In genomic region chr17:29389994-29390855, GRCh38 we compare ENCODE assay signal across 8 cellular contexts. TPM values are rescaled to one million over a fixed set of nuclear protein-coding genes. Genes with fewer than 3 reads are reported as not detected.
DNase-seq lines count a peak whose midpoint lies in the region; ATAC-seq and TF ChIP-seq lines count a peak whose summit lies in the region.

Gene TAOK1 (plus strand): TSS chr17:29390363. CDS start chr17:29451549, 61,186 bp downstream.

- RAD21 ChIA-PET in HCT116 (lab: Charles Lee; ENCODE audit: low non-redundant PET in 1 of 2, low total read pairs in 2 of 2, uncharacterized antibody in 2 of 2, unreplicated experiment in 2 of 2): no interaction called here

- BruUV-seq in HCT116 (replicated peaks; lab: Mats Ljungman, UMichigan): no TSS peak

- WGBS in stomach, 5 donors: 0 to 1% (median 1%) methylated on average over 28 to 88 of the region's 88 CpGs

- ATAC-seq in HCT116: peak; percentile 95

- TF ChIP-seq RAD21 in HCT116 (IDR thresholded peaks at IDR 0.05; ENCODE audit: low read depth): no peak

- no peak for TF ChIP-seq CTCF in HCT116 (IDR thresholded peaks at IDR 0.05 in 2 of 3, conservative IDR thresholded peaks at IDR 0.05 in 1 of 3; ENCODE audit: borderline replicate concordance in 1 of 3, insufficient read depth in 1 of 3, low read depth in 2 of 3, low read length in 2 of 3)
- TF ChIP-seq CTCF in foreskin fibroblast (IDR thresholded peaks at IDR 0.05; ENCODE audit: low read depth, low read length): no peak
- no peak for TF ChIP-seq CTCF in neural crest cell (conservative IDR thresholded peaks at IDR 0.05)
- no peak for TF ChIP-seq CTCF in stomach (IDR thresholded peaks at IDR 0.05)

- DNase-seq in G401 (ENCODE audit: low spot score): peak; percentile 98
- DNase-seq in HCT116 (ENCODE audit: low read depth, low spot score): peak; percentile 94
- peak; percentile 98 for DNase-seq in NAMALWA (ENCODE audit: low spot score)
- DNase-seq in SK-MEL-5 (ENCODE audit: low read depth, low spot score): peak; percentile 97
- DNase-seq in activated naive CD4-positive, alpha-beta T cell (lab: John Stamatoyannopoulos, UW): peak; percentile 91 to 94 (median 92)
- DNase-seq in foreskin fibroblast: peak; percentile 99 to 100
- peak; percentile 100 for DNase-seq in neural crest cell (ENCODE audit: low read depth, low spot score)
- peak; percentile 100 for DNase-seq in stomach

- H4K20me1 ChIP-seq in HCT116 (ENCODE audit: insufficient read depth): no peaks in the 10 kb centered on the region

- no peaks in the 10 kb centered on the region for H3K27me3 Mint-ChIP-seq in neural crest cell (ENCODE audit: low read depth)

- no peaks in the 10 kb centered on the region for H3K9me3 ChIP-seq in HCT116 (ENCODE audit: control insufficient read depth in 1 of 2, insufficient read depth in 1 of 2, low read depth in 1 of 2, low read length in 2 of 2)
- no peaks in the 10 kb centered on the region for H3K9me3 ChIP-seq in stomach

- intact Hi-C loops in HCT116 (cut with micrococcal nuclease): no loop called here
- intact Hi-C loops in stomach (cut with DNase I; ENCODE audit: low total_unique reads): no loop called here

- H3K27ac ChIP-seq in HCT116 (ENCODE audit: low read depth, low read length): peak within 1 kb of the TSS; percentile 91
- H3K27ac ChIP-seq in stomach: peak within 1 kb of the TSS; percentile 97 to 99 (median 99)

- TF ChIP-seq POLR2A in HCT116 (IDR thresholded peaks at IDR 0.05; ENCODE audit: borderline replicate concordance, extremely low read depth, insufficient read depth, insufficient read length) (peak; percentile 90), stomach (IDR thresholded peaks at IDR 0.05) (peak in 2 of 4 donors; percentile 84 to 91)

- peak within 1 kb of the TSS; percentile 90 for H3K4me2 ChIP-seq in HCT116 (ENCODE audit: low read length)

- peak within 1 kb of the TSS; percentile 99 for H3K4me3 Mint-ChIP-seq in neural crest cell

- no peaks in the 10 kb centered on the region for H3K36me3 Mint-ChIP-seq in neural crest cell (ENCODE audit: low read depth)

- peak within 1 kb of the TSS; percentile 89 for H3K9ac ChIP-seq in HCT116 (ENCODE audit: low read length)

- H3K27ac Mint-ChIP-seq in neural crest cell (ENCODE audit: unreplicated experiment): peak within 1 kb of the TSS; percentile 98

- CTCF ChIA-PET in HCT116 (lab: Charles Lee): interaction anchor here (1.6 kb wide), 1 partner anchor 20 kb away, joined by 6 read pairs; no protein-coding TSS in a partner anchor

- H3K27me3 ChIP-seq in HCT116 (ENCODE audit: insufficient read depth, low read length) (no peaks in the 10 kb centered on the region), stomach (no peaks in the 10 kb centered on the region)

- H3K9me2 ChIP-seq in HCT116 (ENCODE audit: insufficient read depth): no peaks in the 10 kb centered on the region

- no peak for TF ChIP-seq EP300 in stomach (IDR thresholded peaks at IDR 0.05)

- in situ Hi-C loops in G401 (cut with HindIII; ENCODE audit: low sequenced_read_pairs) (loop anchor here (10.0 kb wide), 1 partner anchor 85 kb away; no protein-coding TSS in a partner anchor), SK-MEL-5 (cut with HindIII; ENCODE audit: low pct_unique_long_range_greater_than_20kb, low sequenced_read_pairs) (no loop called here)

- H3K4me3 ChIP-seq in HCT116 (replicated peaks in 1 of 2; ENCODE audit: low read depth in 1 of 2, low read length in 2 of 2) (peak within 1 kb of the TSS; percentile 73 to 79), foreskin fibroblast (ENCODE audit: low read depth in 1 of 2, low read length in 2 of 2) (peak within 1 kb of the TSS; percentile 94 to 96), stomach (peak within 1 kb of the TSS; percentile 94 to 100 (median 96))

- no peaks in the 10 kb centered on the region for H3K9me3 Mint-ChIP-seq in neural crest cell

- POLR2A ChIA-PET in HCT116 (lab: Charles Lee): interaction anchor here (0.6 to 1.4 kb wide), 5 partner anchors 9 to 23 kb away, joined by 3 to 5 read pairs (median 3); no protein-coding TSS in a partner anchor

- H3K4me1 Mint-ChIP-seq in neural crest cell: peaks cover 39% of the 10 kb centered on the region

- H2AFZ ChIP-seq in HCT116 (ENCODE audit: low read depth, low read length, poor library complexity, severe bottlenecking): no peak within 1 kb of the TSS

- H3K79me2 ChIP-seq in HCT116 (ENCODE audit: insufficient read depth, low read length): peaks cover 44% of the 10 kb centered on the region

- H3K4me1 ChIP-seq in HCT116 (ENCODE audit: control insufficient read depth in 1 of 2, insufficient read depth in 2 of 2, low read length in 2 of 2) (peaks cover 5 to 9% of the 10 kb centered on the region in 2 experiments; a peak in 3 of 4 replicates), stomach (peaks cover 23 to 46% (median 34%) of the 10 kb centered on the region in 4 donors)

- H3K36me3 ChIP-seq in HCT116 (ENCODE audit: control insufficient read depth in 1 of 2, insufficient read depth in 2 of 2, low read length in 2 of 2) (no peaks in the 10 kb centered on the region), stomach (no peaks in the 10 kb centered on the region)

TF ChIP-seq in HCT116, 20 proteins besides CTCF, POLR2A, EP300 and RAD21 (continues in another document):
- TF ChIP-seq ZFX (IDR thresholded peaks at IDR 0.05) (peak; percentile 95), SP1 (IDR thresholded peaks at IDR 0.05; ENCODE audit: low read depth) (peak; percentile 49; the same call in 1 of the 2 replicates), CEBPB (IDR thresholded peaks at IDR 0.05; ENCODE audit: low read depth) (no peak), SIN3A (IDR thresholded peaks at IDR 0.05; ENCODE audit: low read depth) (peak; percentile 94), ELF1 (IDR thresholded peaks at IDR 0.05; ENCODE audit: borderline replicate concordance, low read depth) (no peak), FOSL1 (IDR thresholded peaks at IDR 0.05; ENCODE audit: low read depth) (no peak), ZNF274 (IDR thresholded peaks at IDR 0.05; ENCODE audit: low read depth, low read length) (no peak), YY1 (IDR thresholded peaks at IDR 0.05; ENCODE audit: extremely low read depth, insufficient replicate concordance, low read depth, low read length) (peak; percentile 56), TCF7L2 (IDR thresholded peaks at IDR 0.05; ENCODE audit: borderline replicate concordance, extremely low read depth, insufficient read depth, insufficient read length) (peak; percentile 34), ZBTB33 (IDR thresholded peaks at IDR 0.05; ENCODE audit: extremely low read depth, insufficient replicate concordance, low read length) (peak; percentile 98), EZH2phosphoT487 (IDR thresholded peaks at IDR 0.05; ENCODE audit: borderline replicate concordance) (no peak), ATF3 (IDR thresholded peaks at IDR 0.05) (no peak), POLR2AphosphoS5 (IDR thresholded peaks at IDR 0.05; ENCODE audit: low read depth, low read length) (peak; percentile 93)
- TF ChIP-seq, protein P1, sequence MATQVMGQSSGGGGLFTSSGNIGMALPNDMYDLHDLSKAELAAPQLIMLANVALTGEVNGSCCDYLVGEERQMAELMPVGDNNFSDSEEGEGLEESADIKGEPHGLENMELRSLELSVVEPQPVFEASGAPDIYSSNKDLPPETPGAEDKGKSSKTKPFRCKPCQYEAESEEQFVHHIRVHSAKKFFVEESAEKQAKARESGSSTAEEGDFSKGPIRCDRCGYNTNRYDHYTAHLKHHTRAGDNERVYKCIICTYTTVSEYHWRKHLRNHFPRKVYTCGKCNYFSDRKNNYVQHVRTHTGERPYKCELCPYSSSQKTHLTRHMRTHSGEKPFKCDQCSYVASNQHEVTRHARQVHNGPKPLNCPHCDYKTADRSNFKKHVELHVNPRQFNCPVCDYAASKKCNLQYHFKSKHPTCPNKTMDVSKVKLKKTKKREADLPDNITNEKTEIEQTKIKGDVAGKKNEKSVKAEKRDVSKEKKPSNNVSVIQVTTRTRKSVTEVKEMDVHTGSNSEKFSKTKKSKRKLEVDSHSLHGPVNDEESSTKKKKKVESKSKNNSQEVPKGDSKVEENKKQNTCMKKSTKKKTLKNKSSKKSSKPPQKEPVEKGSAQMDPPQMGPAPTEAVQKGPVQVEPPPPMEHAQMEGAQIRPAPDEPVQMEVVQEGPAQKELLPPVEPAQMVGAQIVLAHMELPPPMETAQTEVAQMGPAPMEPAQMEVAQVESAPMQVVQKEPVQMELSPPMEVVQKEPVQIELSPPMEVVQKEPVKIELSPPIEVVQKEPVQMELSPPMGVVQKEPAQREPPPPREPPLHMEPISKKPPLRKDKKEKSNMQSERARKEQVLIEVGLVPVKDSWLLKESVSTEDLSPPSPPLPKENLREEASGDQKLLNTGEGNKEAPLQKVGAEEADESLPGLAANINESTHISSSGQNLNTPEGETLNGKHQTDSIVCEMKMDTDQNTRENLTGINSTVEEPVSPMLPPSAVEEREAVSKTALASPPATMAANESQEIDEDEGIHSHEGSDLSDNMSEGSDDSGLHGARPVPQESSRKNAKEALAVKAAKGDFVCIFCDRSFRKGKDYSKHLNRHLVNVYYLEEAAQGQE (IDR thresholded peaks at IDR 0.05; ENCODE audit: low read depth): peak; percentile 60

RNA-seq across cellular contexts. Expression of gene TAOK1, which starts in this region (rescaled TPM):
- 31.1 and 38.5 TPM in 2 replicates for total RNA-seq in G401 (2014; rRNA removed; shearing (Covaris generic))
- total RNA-seq in HCT116 (2021; ENCODE audit: unreplicated experiment): 56.3 TPM
- polyA plus RNA-seq in HCT116 (2012): 9.2 and 10.6 TPM in 2 replicates
- total RNA-seq in SK-MEL-5 (2014; rRNA removed; shearing (Covaris generic)): 37.3 and 45.0 TPM in 2 replicates
- polyA plus RNA-seq in SK-MEL-5 (2015; cell fraction: cytosol; rRNA removed): 17.2 and 24.8 TPM in 2 replicates
- polyA plus RNA-seq in SK-MEL-5 (2015; cell fraction: nucleus; rRNA removed): 29.3 and 34.9 TPM in 2 replicates
- total RNA-seq in neural crest cell: 80.9 and 81.9 TPM in 2 replicates
- total RNA-seq in stomach: 100 to 1,000 TPM in 2 of 5 donors, 10 to 100 TPM in 3; 39.3 to 230 (median 56.0) TPM
- polyA plus RNA-seq in stomach: 1 to 10 TPM; 4.4 to 6.4 (median 5.7) TPM

Comparison
In these comparisons a context has a peak if more than half of its experiments do, and no peak if none do; other contexts are left out.
1. Peak in every context shown above with its lines: DNase-seq, ATAC-seq, H3K4me3 ChIP-seq and H3K27ac ChIP-seq.